In the genomic region with DNA sequence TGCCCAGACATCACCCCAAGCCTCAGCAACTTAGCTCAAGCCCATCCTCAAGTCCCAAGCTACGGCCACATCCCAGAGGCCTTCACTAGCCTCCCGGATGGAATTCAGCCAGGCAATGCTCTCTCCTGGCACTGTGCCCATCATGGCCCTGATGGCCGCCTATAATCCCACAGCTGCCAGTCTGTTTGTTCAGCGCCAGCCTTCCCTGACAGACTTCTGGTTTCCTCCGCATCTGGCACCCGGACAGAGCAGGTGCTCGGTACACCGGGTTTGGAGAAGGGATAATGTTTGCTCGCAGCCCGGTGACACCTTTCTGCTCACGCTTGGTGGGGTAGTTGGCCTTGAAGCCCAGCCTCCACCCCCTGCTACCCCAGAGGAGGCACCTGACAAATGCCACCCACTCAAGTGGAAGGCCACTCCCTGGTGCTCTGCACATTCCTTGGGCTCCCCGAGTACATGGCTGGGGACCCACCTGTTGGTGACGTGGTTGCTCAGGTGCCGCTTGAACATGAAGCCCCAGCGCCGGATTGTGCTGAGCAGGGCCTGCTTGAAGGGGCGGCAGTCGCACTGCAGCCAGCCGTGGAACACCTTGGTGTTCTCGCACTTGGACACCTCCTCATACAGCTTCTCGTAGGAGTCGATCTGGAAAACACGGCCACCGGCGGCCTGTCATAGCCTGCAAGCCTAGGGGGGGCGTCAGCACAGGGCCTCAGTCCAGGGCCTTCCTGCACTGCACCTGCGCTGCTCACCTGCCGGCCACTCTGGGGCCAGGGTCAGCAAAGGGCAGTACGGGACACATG, we compare ENCODE assay signal across 1 cellular context.
TF ChIP-seq lines count a peak whose summit lies in the region.

No MANE protein-coding gene starts in this region.

TF ChIP-seq in K562, 482 proteins besides CTCF, POLR2A, EP300 and RAD21 (continued from another document):
- no peak for TF ChIP-seq RBM17 (IDR thresholded peaks at IDR 0.05; ENCODE audit: borderline replicate concordance, low read depth, low read length)
